ENCODE assay signal across 16 cellular contexts in the genomic region with DNA sequence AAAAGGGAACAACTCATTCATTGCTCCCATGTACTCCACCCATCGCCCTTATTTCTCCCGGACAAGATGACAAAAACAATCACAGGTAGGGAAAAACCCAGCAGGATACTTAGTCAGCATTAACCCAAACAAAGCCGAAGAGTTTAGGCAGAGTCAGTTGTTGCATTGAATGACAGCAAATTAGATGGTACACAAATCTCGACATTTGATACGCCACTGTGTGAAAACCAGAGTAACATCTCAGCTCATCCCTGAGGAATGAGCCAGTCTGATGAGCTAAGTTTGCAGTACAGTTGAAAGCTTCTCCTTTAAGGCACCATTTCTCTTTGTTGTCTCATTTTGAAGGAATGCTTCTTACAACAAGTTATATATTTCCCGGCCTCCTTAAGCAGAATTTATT.
DNase-seq lines count a peak whose midpoint lies in the region; ATAC-seq and TF ChIP-seq lines count a peak whose summit lies in the region.
"Had no signal": no experiment of that assay in that cellular context is flagged by ENCODE, and none has a peak within 500 bp of the region (broad histone marks: within the 10 kb centered on the region; RNA-seq: fewer than 3 reads in every experiment).

No MANE protein-coding gene starts in this region.

- DNase-seq in AG08395 (ENCODE audit: low spot score) (peak; percentile 8), T-cell (no peak), foreskin keratinocyte (peak; percentile 30 to 61), NCI-H345 (lab: John Stamatoyannopoulos, UW) (no peak), SW480 (ENCODE audit: low spot score) (no peak), endodermal cell (no peak)
- no peak for DNase-seq in CD4-positive, alpha-beta memory T cell
- DNase-seq: BE2C, caudate nucleus, mammary epithelial cell, pancreas, SHP77 treated with DMSO at 0.1 percent for 48 hours had no signal

- no peaks in the 10 kb centered on the region for H3K27me3 Mint-ChIP-seq in CD4-positive, alpha-beta memory T cell
- H3K27me3 Mint-ChIP-seq in T-cell: no peaks in the 10 kb centered on the region
- no peaks in the 10 kb centered on the region for H3K27me3 Mint-ChIP-seq in endodermal cell (ENCODE audit: insufficient read depth)
- H3K27me3 Mint-ChIP-seq: activated naive CD4-positive, alpha-beta T cell treated with anti-CD3 and anti-CD28 coated beads, Interleukin-2, amount 50 U/mL, for 24 hours had no signal

- no peak overlapping the region for H3K4me3 ChIP-seq in CD4-positive, alpha-beta memory T cell (ENCODE audit: low read length in 2 of 2)
- H3K4me3 ChIP-seq in endodermal cell (ENCODE audit: low read length): no peak overlapping the region
- H3K4me3 ChIP-seq: HAP-1, pancreas, smooth muscle cell had no signal

- CTCF ChIA-PET in CD4-positive, alpha-beta memory T cell (lab: Charles Lee; ENCODE audit: partially characterized antibody): interaction anchor here (1.0 to 16.9 kb wide), 3 partner anchors 10 to 41 kb away, joined by 3 to 308 read pairs (median 3); no protein-coding TSS in a partner anchor
- CTCF ChIA-PET in T-cell (lab: Charles Lee): interaction anchor here in 1 of 2 donors (1.2 kb wide), 1 partner anchor 10 kb away, joined by 7 read pairs; no protein-coding TSS in a partner anchor

- H3K9ac ChIP-seq in endodermal cell (ENCODE audit: extremely low read depth, low read length, poor library complexity, severe bottlenecking): no peak overlapping the region

- H3K36me3 Mint-ChIP-seq in CD4-positive, alpha-beta memory T cell: no peaks in the 10 kb centered on the region
- no peaks in the 10 kb centered on the region for H3K36me3 Mint-ChIP-seq in T-cell
- peaks cover 6% of the 10 kb centered on the region for H3K36me3 Mint-ChIP-seq in endodermal cell (ENCODE audit: low read depth)
- H3K36me3 Mint-ChIP-seq: activated naive CD4-positive, alpha-beta T cell treated with anti-CD3 and anti-CD28 coated beads, Interleukin-2, amount 50 U/mL, for 24 hours had no signal

- H3K9me3 Mint-ChIP-seq in CD4-positive, alpha-beta memory T cell: peaks cover 0 to 2% (median 0%) of the 10 kb centered on the region in 8 donors
- no peaks in the 10 kb centered on the region for H3K9me3 Mint-ChIP-seq in T-cell
- H3K9me3 Mint-ChIP-seq in endodermal cell: no peaks in the 10 kb centered on the region
- H3K9me3 Mint-ChIP-seq: activated naive CD4-positive, alpha-beta T cell treated with anti-CD3 and anti-CD28 coated beads, Interleukin-2, amount 50 U/mL, for 24 hours had no signal

- peaks cover 96% of the 10 kb centered on the region for H3K4me1 ChIP-seq in CD4-positive, alpha-beta memory T cell (ENCODE audit: insufficient read depth, low read length)
- H3K4me1 ChIP-seq in foreskin keratinocyte: no peaks in the 10 kb centered on the region
- peaks cover 9% of the 10 kb centered on the region for H3K4me1 ChIP-seq in endodermal cell (ENCODE audit: control insufficient read depth, insufficient read depth, low read length)
- H3K4me1 ChIP-seq: BE2C, pancreas had no signal

- no peaks in the 10 kb centered on the region for H3K36me3 ChIP-seq in CD4-positive, alpha-beta memory T cell (ENCODE audit: insufficient read depth, low read length)
- peaks cover 14% of the 10 kb centered on the region for H3K36me3 ChIP-seq in endodermal cell (ENCODE audit: control insufficient read depth, insufficient read depth, low read length)
- H3K36me3 ChIP-seq: BE2C, HAP-1, pancreas had no signal

- H3K27me3 ChIP-seq in CD4-positive, alpha-beta memory T cell (ENCODE audit: insufficient read depth, low read length): no peaks in the 10 kb centered on the region
- no peaks in the 10 kb centered on the region for H3K27me3 ChIP-seq in foreskin keratinocyte
- H3K27me3 ChIP-seq in endodermal cell (ENCODE audit: control insufficient read depth, insufficient read depth, low read length, poor library complexity, severe bottlenecking): no peaks in the 10 kb centered on the region
- H3K27me3 ChIP-seq: BE2C, pancreas had no signal

- POLR2A ChIA-PET in CD4-positive, alpha-beta memory T cell (lab: Charles Lee; ENCODE audit: partially characterized antibody): interaction anchor here (1.5 to 19.5 kb wide), 2 partner anchors 9 to 17 kb away, joined by 3 to 1422 read pairs; no protein-coding TSS in a partner anchor
- POLR2A ChIA-PET in T-cell (lab: Charles Lee): interaction anchor here in 1 of 2 donors (1.6 kb wide), 1 partner anchor 11 kb away, joined by 4 read pairs; no protein-coding TSS in a partner anchor

- H3K27ac Mint-ChIP-seq in CD4-positive, alpha-beta memory T cell: peak overlapping the region; percentile 91 to 100 (median 99)
- H3K27ac Mint-ChIP-seq in T-cell: peak overlapping the region; percentile 96 to 98
- H3K27ac Mint-ChIP-seq in endodermal cell: no peak overlapping the region

- H3K4me1 Mint-ChIP-seq in CD4-positive, alpha-beta memory T cell: peaks cover 75 to 96% (median 87%) of the 10 kb centered on the region in 4 donors
- H3K4me1 Mint-ChIP-seq in T-cell (peaks cover 90 to 99% (median 96%) of the 10 kb centered on the region in 3 donors), endodermal cell (peaks cover 60% of the 10 kb centered on the region)

- ATAC-seq in T-cell (replicated peaks in 1 of 4) (no peak), foreskin keratinocyte (peak; percentile 83), HG02938 (IDR thresholded peaks at IDR 0.05; ENCODE audit: unreplicated experiment) (no peak)
- ATAC-seq: pancreas had no signal

- TF ChIP-seq CTCF in foreskin keratinocyte (conservative IDR thresholded peaks at IDR 0.05) (no peak), endodermal cell (conservative IDR thresholded peaks at IDR 0.05) (no peak)

- intact Hi-C loops in CD4-positive, alpha-beta memory T cell (cut with micrococcal nuclease): no loop called here

- WGBS in endodermal cell (ENCODE audit: insufficient coverage in 1 of 2, insufficient read length in 1 of 2), 2 experiments: 61 to 67% methylated on average over 4 to 6 of the region's 6 CpGs

- peak overlapping the region in 7 of 8 donors; percentile 18 to 75 (median 50) for H3K4me3 Mint-ChIP-seq in CD4-positive, alpha-beta memory T cell
- H3K4me3 Mint-ChIP-seq in T-cell (peak overlapping the region in 1 of 3 donors; percentile 75), endodermal cell (no peak overlapping the region)

- H3K9me3 ChIP-seq in CD4-positive, alpha-beta memory T cell (ENCODE audit: control insufficient read depth in 1 of 2, low read length in 2 of 2): no peaks in the 10 kb centered on the region
- H3K9me3 ChIP-seq in endodermal cell (ENCODE audit: control insufficient read depth, low read length): no peaks in the 10 kb centered on the region
- H3K9me3 ChIP-seq: BE2C, HAP-1, pancreas had no signal

- H3K27ac ChIP-seq in CD4-positive, alpha-beta memory T cell (ENCODE audit: low read depth, low read length): no peak overlapping the region
- H3K27ac ChIP-seq in foreskin keratinocyte: no peak overlapping the region
- no peak overlapping the region for H3K27ac ChIP-seq in endodermal cell (ENCODE audit: low read depth, low read length)
- H3K27ac ChIP-seq: pancreas had no signal

Comparison
In these comparisons a context has a peak if more than half of its experiments do, and no peak if none do; other contexts are left out.
1. DNase-seq: peak in AG08395 (single experiment) and foreskin keratinocyte (2 of 2); none in CD4-positive, alpha-beta memory T cell (0 of 5), T-cell (0 of 34), NCI-H345 (single experiment), SW480 (single experiment) and endodermal cell (single experiment).